Comparison of ENCODE assay signal across 2 cellular contexts in the genomic region with DNA sequence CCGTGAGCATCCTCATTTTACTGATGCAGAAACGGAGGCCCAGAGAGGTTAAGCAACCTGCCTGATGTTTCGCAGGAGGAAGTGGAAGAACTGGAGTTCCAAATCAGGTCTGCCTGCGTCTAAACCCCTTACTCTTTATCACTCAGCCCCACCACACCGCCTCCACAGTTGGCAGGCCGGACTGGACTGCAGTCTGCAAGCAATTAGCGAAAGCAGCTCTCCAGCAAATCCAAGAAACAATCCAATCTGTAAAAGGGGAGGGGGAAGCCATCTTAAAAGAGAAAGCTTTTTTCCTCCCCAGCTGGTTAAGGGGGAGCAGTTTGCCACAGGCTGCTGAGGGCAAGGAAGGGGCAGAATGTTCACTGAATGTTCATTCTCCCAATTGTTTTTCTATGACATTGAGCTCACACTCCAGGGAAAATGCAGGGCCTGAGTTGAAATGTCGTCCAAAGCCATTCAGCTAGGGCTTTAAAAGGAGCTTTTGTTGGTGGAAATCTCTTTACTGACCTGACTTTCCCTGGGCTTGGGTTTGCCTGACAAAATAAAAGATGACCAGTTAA.
TF ChIP-seq lines count a peak whose summit lies in the region.

No MANE protein-coding gene starts in this region.

TF ChIP-seq in SK-N-SH, 30 proteins besides CTCF, POLR2A, EP300 and RAD21:
- no peak for TF ChIP-seq TEAD4 (IDR thresholded peaks at IDR 0.05; ENCODE audit: borderline replicate concordance, insufficient read depth)
- TF ChIP-seq GATA2 (CRISPR knock-in tag; IDR thresholded peaks at IDR 0.05) = no peak
- TF ChIP-seq USF1 (IDR thresholded peaks at IDR 0.05; ENCODE audit: borderline replicate concordance, low read depth) = no peak
- TF ChIP-seq USF2 (IDR thresholded peaks at IDR 0.05; ENCODE audit: borderline replicate concordance, low read depth, low read length) = no peak
- no peak for TF ChIP-seq ZBTB33 (IDR thresholded peaks at IDR 0.05; ENCODE audit: borderline replicate concordance, low read depth)
- TF ChIP-seq POLR2AphosphoS5 (IDR thresholded peaks at IDR 0.05; ENCODE audit: low read depth, low read length) = no peak
- TF ChIP-seq EZH2phosphoT487 (IDR thresholded peaks at IDR 0.05; ENCODE audit: borderline replicate concordance, low read depth) = no peak

TF ChIP-seq in HepG2, 621 proteins besides CTCF, POLR2A, EP300 and RAD21:
- TF ChIP-seq TFDP2 (CRISPR knock-in tag; IDR thresholded peaks at IDR 0.05) = no peak
- TF ChIP-seq, protein P1, sequence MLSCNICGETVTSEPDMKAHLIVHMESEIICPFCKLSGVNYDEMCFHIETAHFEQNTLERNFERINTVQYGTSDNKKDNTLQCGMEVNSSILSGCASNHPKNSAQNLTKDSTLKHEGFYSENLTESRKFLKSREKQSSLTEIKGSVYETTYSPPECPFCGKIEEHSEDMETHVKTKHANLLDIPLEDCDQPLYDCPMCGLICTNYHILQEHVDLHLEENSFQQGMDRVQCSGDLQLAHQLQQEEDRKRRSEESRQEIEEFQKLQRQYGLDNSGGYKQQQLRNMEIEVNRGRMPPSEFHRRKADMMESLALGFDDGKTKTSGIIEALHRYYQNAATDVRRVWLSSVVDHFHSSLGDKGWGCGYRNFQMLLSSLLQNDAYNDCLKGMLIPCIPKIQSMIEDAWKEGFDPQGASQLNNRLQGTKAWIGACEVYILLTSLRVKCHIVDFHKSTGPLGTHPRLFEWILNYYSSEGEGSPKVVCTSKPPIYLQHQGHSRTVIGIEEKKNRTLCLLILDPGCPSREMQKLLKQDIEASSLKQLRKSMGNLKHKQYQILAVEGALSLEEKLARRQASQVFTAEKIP (CRISPR knock-in tag; IDR thresholded peaks at IDR 0.05; ENCODE audit: borderline replicate concordance) = no peak
- no peak for TF ChIP-seq TEAD3 (CRISPR knock-in tag; optimal IDR thresholded peaks at IDR 0.05; ENCODE audit: borderline replicate concordance)
- no peak for TF ChIP-seq ZNF367 (CRISPR knock-in tag; IDR thresholded peaks at IDR 0.05; ENCODE audit: borderline replicate concordance)
- TF ChIP-seq GATAD2A (CRISPR knock-in tag; IDR thresholded peaks at IDR 0.05) = no peak
- no peak for TF ChIP-seq PAX8 (CRISPR knock-in tag; IDR thresholded peaks at IDR 0.05; ENCODE audit: borderline replicate concordance)
- no peak for TF ChIP-seq ZNF331 (CRISPR knock-in tag; IDR thresholded peaks at IDR 0.05)
- no peak for TF ChIP-seq HNRNPH1 (optimal IDR thresholded peaks at IDR 0.05; ENCODE audit: low read depth, low read length)
- no peak for TF ChIP-seq ZSCAN31 (CRISPR knock-in tag; IDR thresholded peaks at IDR 0.05; ENCODE audit: low read depth)
- no peak for TF ChIP-seq KDM4B (CRISPR knock-in tag; IDR thresholded peaks at IDR 0.05)
- no peak for TF ChIP-seq ZNF687 (CRISPR knock-in tag; IDR thresholded peaks at IDR 0.05)
- no peak for TF ChIP-seq ZC3H13 (CRISPR knock-in tag; IDR thresholded peaks at IDR 0.05)
- no peak for TF ChIP-seq HINFP (CRISPR knock-in tag; IDR thresholded peaks at IDR 0.05; ENCODE audit: low read depth)
- TF ChIP-seq ZNF713 (CRISPR knock-in tag; IDR thresholded peaks at IDR 0.05) = no peak
- no peak for TF ChIP-seq GABPA (IDR thresholded peaks at IDR 0.05; ENCODE audit: low read depth, low read length)
- TF ChIP-seq GABPA (CRISPR knock-in tag; IDR thresholded peaks at IDR 0.05; ENCODE audit: low read depth) = no peak
- TF ChIP-seq, protein P2, sequence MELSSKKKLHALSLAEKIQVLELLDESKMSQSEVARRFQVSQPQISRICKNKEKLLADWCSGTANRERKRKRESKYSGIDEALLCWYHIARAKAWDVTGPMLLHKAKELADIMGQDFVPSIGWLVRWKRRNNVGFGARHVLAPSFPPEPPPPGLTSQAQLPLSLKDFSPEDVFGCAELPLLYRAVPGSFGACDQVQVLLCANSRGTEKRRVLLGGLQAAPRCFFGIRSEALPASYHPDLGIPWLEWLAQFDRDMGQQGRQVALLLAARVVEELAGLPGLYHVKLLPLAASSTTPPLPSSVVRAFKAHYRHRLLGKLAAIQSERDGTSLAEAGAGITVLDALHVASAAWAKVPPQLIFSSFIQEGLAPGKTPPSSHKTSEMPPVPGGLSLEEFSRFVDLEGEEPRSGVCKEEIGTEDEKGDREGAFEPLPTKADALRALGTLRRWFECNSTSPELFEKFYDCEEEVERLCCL (CRISPR knock-in tag; IDR thresholded peaks at IDR 0.05; ENCODE audit: borderline replicate concordance) = no peak
